Comparison of ENCODE assay signal across 8 cellular contexts in the genomic region with DNA sequence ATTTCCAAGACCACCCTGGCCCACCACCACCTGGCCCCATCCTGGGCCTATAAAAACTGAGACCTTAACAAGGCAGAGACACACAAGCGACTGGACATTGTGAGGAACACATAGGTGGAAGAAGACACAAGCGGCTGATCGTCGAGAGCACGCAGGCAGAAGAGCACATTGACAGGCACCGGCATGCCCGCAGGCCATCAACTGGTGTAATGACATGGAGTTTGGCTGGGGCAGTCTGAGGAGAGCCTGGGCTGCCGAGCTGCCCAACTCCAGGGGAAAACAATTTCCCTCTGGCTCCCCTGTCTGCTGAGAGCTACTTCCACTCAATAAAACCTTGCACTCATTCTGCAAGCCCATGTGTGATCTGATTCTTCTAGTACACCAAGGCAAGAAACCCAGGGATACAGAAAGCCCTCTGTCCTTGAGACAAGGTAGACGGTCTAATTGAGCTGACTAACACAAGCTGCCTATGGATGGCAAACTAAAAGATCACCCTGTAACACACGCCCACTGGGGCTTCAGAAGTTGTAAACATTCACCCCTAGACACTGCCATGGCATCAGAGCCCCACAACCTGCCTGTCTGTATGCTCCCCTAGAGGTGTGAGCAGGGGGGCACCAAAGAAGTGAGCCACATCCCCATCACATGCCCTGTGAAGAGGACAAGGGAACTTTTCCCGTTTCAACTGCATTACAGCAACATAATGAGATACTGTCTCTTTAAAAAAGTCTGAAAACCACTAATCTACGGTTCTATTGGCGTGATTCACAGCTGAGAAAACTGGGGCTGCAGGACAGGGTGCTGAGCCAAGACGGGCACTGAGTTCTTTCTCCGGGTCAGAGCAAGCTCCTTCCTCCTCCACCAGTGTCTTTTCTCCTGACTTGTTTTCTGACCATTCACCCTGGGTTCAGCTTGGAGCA. TPM values are rescaled to one million over a fixed set of nuclear protein-coding genes. Genes with fewer than 3 reads are reported as not detected.
DNase-seq lines count a peak whose midpoint lies in the region; ATAC-seq and TF ChIP-seq lines count a peak whose summit lies in the region.

No MANE protein-coding gene starts in this region.

- H3K27me3 Mint-ChIP-seq in memory B cell: no peaks in the 10 kb centered on the region
- no peaks in the 10 kb centered on the region for H3K27me3 Mint-ChIP-seq in activated CD8-positive, alpha-beta T cell treated with anti-CD3 and anti-CD28 coated beads, Interleukin-2, amount 10 ng/mL, durations not matched to agents 7 days and 5 days (ENCODE audit: low read depth)

- H3K4me2 ChIP-seq in SU-DHL-6 (ENCODE audit: low read depth, low read length, poor library complexity, severe bottlenecking): peak overlapping the region; percentile 62

- POLR2A ChIA-PET in activated CD8-positive, alpha-beta T cell treated with anti-CD3 and anti-CD28 coated beads, Interleukin-2, amount 10 ng/mL, durations not matched to agents 7 days and 5 days (lab: Charles Lee): no interaction called here

- CTCF ChIA-PET in activated CD8-positive, alpha-beta T cell treated with anti-CD3 and anti-CD28 coated beads, Interleukin-2, amount 10 ng/mL, durations not matched to agents 7 days and 5 days (lab: Charles Lee): no interaction called here

- peak overlapping the region; percentile 95 for H3K27ac ChIP-seq in SU-DHL-6 (ENCODE audit: low read depth, low read length)

- peaks cover 23% of the 10 kb centered on the region; the same call in 1 of the 2 replicates for H3K9me3 ChIP-seq in SU-DHL-6 (ENCODE audit: insufficient read depth, low read length)

- H2AFZ ChIP-seq in SU-DHL-6 (ENCODE audit: low read depth, low read length, severe bottlenecking): peak overlapping the region; percentile 73

- no peaks in the 10 kb centered on the region; the same call in 1 of the 2 replicates for H3K36me3 ChIP-seq in SU-DHL-6 (ENCODE audit: low read length)
- H3K36me3 ChIP-seq in H7 (replicated peaks; ENCODE audit: control insufficient read depth, insufficient read depth, low read length): no peaks in the 10 kb centered on the region

- DNase-seq in EH (ENCODE audit: low read depth): peak; percentile 90
- DNase-seq in memory B cell (ENCODE audit: low spot score in 2 of 2): no peak
- DNase-seq in NCI-H1694 (lab: John Stamatoyannopoulos, UW): no peak
- DNase-seq in activated CD8-positive, alpha-beta T cell treated with anti-CD3 and anti-CD28 coated beads, Interleukin-2, amount 10 ng/mL, durations not matched to agents 7 days and 5 days: no peak
- DNase-seq in H7: no peak
- no peak for DNase-seq in GM10266 (ENCODE audit: extremely low spot score)

- H3F3A ChIP-seq in SU-DHL-6 (ENCODE audit: insufficient read depth): peaks cover 26% of the 10 kb centered on the region

- no peak for TF ChIP-seq CTCF in SU-DHL-6 (IDR thresholded peaks at IDR 0.05; ENCODE audit: insufficient read depth, low read length, poor library complexity, severe bottlenecking)
- no peak for TF ChIP-seq CTCF in GM10266 (IDR thresholded peaks at IDR 0.05; ENCODE audit: control insufficient read depth, insufficient read depth, low read depth, missing control alignments)

- no peaks in the 10 kb centered on the region for H3K9me2 ChIP-seq in SU-DHL-6 (replicated peaks; ENCODE audit: insufficient read depth, low read length)

- peak overlapping the region; percentile 53 for H3K4me3 Mint-ChIP-seq in memory B cell
- no peak overlapping the region for H3K4me3 Mint-ChIP-seq in activated CD8-positive, alpha-beta T cell treated with anti-CD3 and anti-CD28 coated beads, Interleukin-2, amount 10 ng/mL, durations not matched to agents 7 days and 5 days

- no peaks in the 10 kb centered on the region for H3K79me2 ChIP-seq in SU-DHL-6 (ENCODE audit: insufficient read depth, low read length)

- peak overlapping the region; percentile 70 for H3K27ac Mint-ChIP-seq in memory B cell
- H3K27ac Mint-ChIP-seq in activated CD8-positive, alpha-beta T cell treated with anti-CD3 and anti-CD28 coated beads, Interleukin-2, amount 10 ng/mL, durations not matched to agents 7 days and 5 days: no peak overlapping the region

- ATAC-seq in HG02798 (IDR thresholded peaks at IDR 0.05; ENCODE audit: poor library complexity, unreplicated experiment): peak; percentile 40
- peak; percentile 45 for ATAC-seq in memory B cell (ENCODE audit: low read depth)
- ATAC-seq in activated CD8-positive, alpha-beta T cell treated with anti-CD3 and anti-CD28 coated beads, Interleukin-2, amount 10 ng/mL, durations not matched to agents 7 days and 5 days: no peak

- peak overlapping the region; percentile 49 for H3K9ac ChIP-seq in SU-DHL-6 (ENCODE audit: low read length)

- H3K9me3 Mint-ChIP-seq in memory B cell: peaks cover 12% of the 10 kb centered on the region
- peaks cover 12% of the 10 kb centered on the region for H3K9me3 Mint-ChIP-seq in activated CD8-positive, alpha-beta T cell treated with anti-CD3 and anti-CD28 coated beads, Interleukin-2, amount 10 ng/mL, durations not matched to agents 7 days and 5 days (ENCODE audit: insufficient read depth)

- H3K4me1 Mint-ChIP-seq in memory B cell: peaks cover 31% of the 10 kb centered on the region
- H3K4me1 Mint-ChIP-seq in activated CD8-positive, alpha-beta T cell treated with anti-CD3 and anti-CD28 coated beads, Interleukin-2, amount 10 ng/mL, durations not matched to agents 7 days and 5 days (ENCODE audit: low read depth): no peaks in the 10 kb centered on the region

- peak overlapping the region; percentile 6 for H3K4me3 ChIP-seq in SU-DHL-6 (ENCODE audit: insufficient read depth, low read length, poor library complexity, severe bottlenecking)
- no peak overlapping the region for H3K4me3 ChIP-seq in H7 (ENCODE audit: insufficient read depth, low read depth, low read length)

- peaks cover 11% of the 10 kb centered on the region for H3K36me3 Mint-ChIP-seq in memory B cell
- H3K36me3 Mint-ChIP-seq in activated CD8-positive, alpha-beta T cell treated with anti-CD3 and anti-CD28 coated beads, Interleukin-2, amount 10 ng/mL, durations not matched to agents 7 days and 5 days (ENCODE audit: low read depth): no peaks in the 10 kb centered on the region

- H3K27me3 ChIP-seq in SU-DHL-6 (ENCODE audit: low read length) (no peaks in the 10 kb centered on the region), H7 (ENCODE audit: control insufficient read depth, insufficient read depth, low read length) (no peaks in the 10 kb centered on the region)

- no peaks in the 10 kb centered on the region for H4K20me1 ChIP-seq in SU-DHL-6 (ENCODE audit: low read depth, low read length)

RNA-seq across cellular contexts. Expression of a gene that starts 18.5 kb away (rescaled TPM):
- not detected for total RNA-seq in activated CD8-positive, alpha-beta T cell treated with anti-CD3 and anti-CD28 coated beads, Interleukin-2, amount 10 ng/mL, durations not matched to agents 7 days and 5 days
- total RNA-seq in H7 (2014; rRNA removed; shearing (Covaris generic)): 28.9 and 31.3 TPM in 2 replicates

Comparison
In these comparisons a context has a peak if more than half of its experiments do, and no peak if none do; other contexts are left out.
1. RNA of a gene that starts 18.5 kb away (total RNA-seq): 28.9 to 31.3 TPM in H7; not detected in activated CD8-positive, alpha-beta T cell treated with anti-CD3 and anti-CD28 coated beads, Interleukin-2, amount 10 ng/mL, durations not matched to agents 7 days and 5 days; every median in the first group is over 10 times any median in the second.